ENCODE assay signal across 16 cellular contexts in genomic region chr5:69242215-69242927, GRCh38.
"Had no signal": no experiment of that assay in that cellular context is flagged by ENCODE, and none has a peak within 500 bp of the region (broad histone marks: within the 10 kb centered on the region; RNA-seq: fewer than 3 reads in every experiment).

No MANE protein-coding gene starts in this region.

- H3K4me3 ChIP-seq: esophagus muscularis mucosa, hepatocyte, mucosa of descending colon, right atrium auricular region, sigmoid colon, skin epidermis had no signal

- H3K9me3 Mint-ChIP-seq: type B pancreatic cell had no signal

- H3K27ac ChIP-seq: epithelial cell of prostate, esophagus muscularis mucosa, hepatocyte, right atrium auricular region, sigmoid colon, skin epidermis had no signal

- ATAC-seq: mucosa of descending colon; naive thymus-derived CD8-positive, alpha-beta T cell had no signal

- H3K27me3 ChIP-seq: esophagus muscularis mucosa, hepatocyte, neutrophil, right atrium auricular region, sigmoid colon had no signal

- H2AFZ ChIP-seq: hepatocyte had no signal

- H3K4me3 Mint-ChIP-seq: type B pancreatic cell had no signal

- H3K9me3 ChIP-seq: esophagus muscularis mucosa, mucosa of descending colon, neutrophil, right atrium auricular region, sigmoid colon had no signal

- DNase-seq: effector memory CD4-positive, alpha-beta T cell; foreskin melanocyte; head of caudate nucleus; kidney glomerular epithelial cell; mucosa of descending colon; naive thymus-derived CD8-positive, alpha-beta T cell; sigmoid colon; stimulated activated CD4-positive, alpha-beta T cell treated with anti-CD3 and anti-CD28 coated beads, Interleukin-12 subunit alpha, Interleukin-12 subunit beta, amount 100 ng/mL, for 4 hours; stimulated activated naive CD4-positive, alpha-beta T cell treated with Interleukin-2 at 50 U/mL for 16 hours had no signal

- H3K4me1 ChIP-seq: right atrium auricular region had no signal

- H3K4me2 ChIP-seq: hepatocyte had no signal

- H3K36me3 ChIP-seq: right atrium auricular region had no signal

- H3K27ac Mint-ChIP-seq: type B pancreatic cell had no signal

- H3K27me3 Mint-ChIP-seq: naive thymus-derived CD8-positive, alpha-beta T cell; type B pancreatic cell had no signal
